ENCODE assay signal across 1 cellular context in the genomic region with DNA sequence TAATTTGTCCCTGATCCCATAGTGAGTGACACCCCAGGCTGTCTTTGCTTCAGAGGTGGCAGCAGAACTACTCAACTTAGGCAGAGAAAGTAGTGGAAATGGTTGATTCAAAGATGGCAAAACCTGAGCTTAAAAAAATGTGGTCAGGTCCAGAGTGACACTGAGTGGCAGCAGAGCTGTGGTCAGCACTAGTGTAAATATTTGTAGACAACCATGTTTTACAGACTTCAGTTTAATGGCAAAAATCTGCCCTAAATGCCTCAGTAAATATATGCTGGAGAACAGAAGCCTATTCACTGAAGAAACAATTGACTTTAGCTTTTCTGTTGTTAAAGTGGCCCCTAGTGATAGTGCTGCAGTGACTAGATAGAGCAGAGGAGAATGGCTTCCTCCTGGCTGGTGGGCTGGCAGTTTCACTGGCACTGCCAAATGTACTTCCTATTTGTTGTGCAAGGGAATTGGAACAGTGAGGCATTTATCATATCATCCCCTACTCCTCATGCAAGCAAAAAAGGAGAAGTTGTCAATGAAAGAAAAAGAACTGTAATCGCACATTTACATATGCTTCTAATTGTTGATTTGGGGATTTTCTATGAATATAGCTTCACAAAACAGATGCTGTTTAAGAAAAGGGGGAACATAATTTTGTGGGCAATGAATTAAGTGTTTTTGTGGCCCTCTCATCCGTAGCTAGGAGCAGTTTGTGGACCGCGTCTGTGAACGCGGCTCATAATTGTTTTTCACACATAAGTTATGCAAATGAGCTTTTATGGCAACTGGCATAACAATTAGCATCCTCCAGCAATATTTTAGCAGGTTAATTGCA.
TF ChIP-seq lines count a peak whose summit lies in the region.

No MANE protein-coding gene starts in this region.

TF ChIP-seq in SK-N-SH treated with all-trans-retinoic acid at 6 μM for 48 hours, 23 proteins besides CTCF, POLR2A, EP300 and RAD21 (continued from another document):
- TF ChIP-seq CREB5 (CRISPR knock-in tag; IDR thresholded peaks at IDR 0.05; ENCODE audit: low read depth) = no peak
- TF ChIP-seq GLIS3 (CRISPR knock-in tag; IDR thresholded peaks at IDR 0.05) = no peak
- no peak for TF ChIP-seq PATZ1 (CRISPR knock-in tag; IDR thresholded peaks at IDR 0.05; ENCODE audit: borderline replicate concordance)
